ENCODE assay signal across 8 cellular contexts in genomic region chr4:137733174-137734141, GRCh38.
DNase-seq lines count a peak whose midpoint lies in the region; ATAC-seq and TF ChIP-seq lines count a peak whose summit lies in the region.
"Not testable (repeated sequence)": the region's sequence is repeated elsewhere in the genome, so short reads cannot be mapped to it uniquely, and the experiment has no call there.

No MANE protein-coding gene starts in this region.

- not testable (repeated sequence) for H3K79me1 ChIP-seq in mesenchymal stem cell (replicated peaks; ENCODE audit: low read length, poor library complexity, severe bottlenecking)

- not testable (repeated sequence) for H3K9me3 ChIP-seq in WERI-Rb-1 (ENCODE audit: severe bottlenecking); fibroblast of lung (ENCODE audit: control insufficient read depth, insufficient read depth, low read depth, low read length)
- peaks cover 22% of the 10 kb centered on the region for H3K9me3 ChIP-seq in mesenchymal stem cell (ENCODE audit: control insufficient read depth, low read length)

- H3K79me2 ChIP-seq in fibroblast of lung (ENCODE audit: control insufficient read depth, insufficient read depth, low read length) = not testable (repeated sequence)

- not testable (repeated sequence) for H4K20me1 ChIP-seq in fibroblast of lung (ENCODE audit: control insufficient read depth, extremely low read depth, insufficient read depth, low read length)

- not testable (repeated sequence) for H2AK5ac ChIP-seq in mesenchymal stem cell (ENCODE audit: low read length, severe bottlenecking)

- not testable (repeated sequence) for H4K8ac ChIP-seq in mesenchymal stem cell (ENCODE audit: low read length)

- not testable (repeated sequence) for H3K36me3 ChIP-seq in WERI-Rb-1; fibroblast of lung (ENCODE audit: control insufficient read depth, insufficient read depth, low read length); mesenchymal stem cell (ENCODE audit: control insufficient read depth in 1 of 2, insufficient read depth in 2 of 2, low read depth in 1 of 2, low read length in 2 of 2)

- H2BK15ac ChIP-seq in mesenchymal stem cell (ENCODE audit: low read depth, poor library complexity, severe bottlenecking) = peak overlapping the region; percentile 44

- TF ChIP-seq CTCF in AG09309 (IDR thresholded peaks at IDR 0.05; ENCODE audit: control insufficient read depth, insufficient read depth, low read depth, low read length, missing control alignments) = peak; percentile 24
- peak; percentile 56 for TF ChIP-seq CTCF in GM12874 (IDR thresholded peaks at IDR 0.05; ENCODE audit: insufficient read depth, low read depth, low read length)
- TF ChIP-seq CTCF in WERI-Rb-1 (IDR thresholded peaks at IDR 0.05; ENCODE audit: low read depth, low read length) = peak; percentile 80
- TF ChIP-seq CTCF in fibroblast of lung (conservative IDR thresholded peaks at IDR 0.05 in 1 of 2, IDR thresholded peaks at IDR 0.05 in 1 of 2; ENCODE audit: low read depth in 1 of 2, low read length in 2 of 2) = peak in 1 of 2 donors; percentile 6

- not testable (repeated sequence) for H3K27me3 ChIP-seq in WERI-Rb-1 (ENCODE audit: insufficient read depth, low read depth, severe bottlenecking); fibroblast of lung (ENCODE audit: control insufficient read depth, insufficient read depth, low read length); mesenchymal stem cell (ENCODE audit: control insufficient read depth in 1 of 2, insufficient read depth in 1 of 2, low read length in 2 of 2)

- not testable (repeated sequence) for H3K4me3 ChIP-seq in AG09309 (ENCODE audit: control insufficient read depth, low read depth, low read length); WERI-Rb-1 (ENCODE audit: low read depth, low read length); fibroblast of lung (replicated peaks in 1 of 4; ENCODE audit: control extremely low read depth in 1 of 4, insufficient read depth in 1 of 4, low read depth in 3 of 4, low read length in 4 of 4); mesenchymal stem cell (ENCODE audit: insufficient read depth in 1 of 2, low read depth in 1 of 2, low read length in 2 of 2)

- H2AFZ ChIP-seq in fibroblast of lung (ENCODE audit: low read length); mesenchymal stem cell (ENCODE audit: low read depth, low read length): not testable (repeated sequence)

- not testable (repeated sequence) for H3K23ac ChIP-seq in mesenchymal stem cell (ENCODE audit: low read length in 2 of 2)

- H3K9ac ChIP-seq in fibroblast of lung (ENCODE audit: insufficient read depth, low read length); mesenchymal stem cell (ENCODE audit: low read length): not testable (repeated sequence)

- H2BK5ac ChIP-seq in mesenchymal stem cell (ENCODE audit: low read depth, low read length, poor library complexity, severe bottlenecking) = not testable (repeated sequence)

- H3K4ac ChIP-seq in mesenchymal stem cell (ENCODE audit: low read depth in 1 of 2, low read length in 2 of 2) = not testable (repeated sequence)

- not testable (repeated sequence) for H2BK12ac ChIP-seq in mesenchymal stem cell (ENCODE audit: low read length in 2 of 2)

- H3K4me2 ChIP-seq in fibroblast of lung (ENCODE audit: extremely low read depth, insufficient read depth, low read length); mesenchymal stem cell (ENCODE audit: low read length, poor library complexity, severe bottlenecking): not testable (repeated sequence)

- DNase-seq in AG09309 (ENCODE audit: low read depth); mesenchymal stem cell: not testable (repeated sequence)
- DNase-seq in NCI-H82 (lab: John Stamatoyannopoulos, UW) (peak; percentile 50), WERI-Rb-1 (peak; percentile 70), fibroblast of lung (ENCODE audit: low read depth in 2 of 2) (peak; percentile 9 to 11)

- not testable (repeated sequence) for H3K14ac ChIP-seq in mesenchymal stem cell (ENCODE audit: low read length in 2 of 2)

- not testable (repeated sequence) for H3K18ac ChIP-seq in mesenchymal stem cell (ENCODE audit: low read depth in 1 of 2, low read length in 2 of 2)

- not testable (repeated sequence) for H4K91ac ChIP-seq in mesenchymal stem cell (ENCODE audit: low read length)

- H3K27ac ChIP-seq in WERI-Rb-1; fibroblast of lung (ENCODE audit: insufficient read depth, low read length); mesenchymal stem cell (ENCODE audit: low read length, poor library complexity, severe bottlenecking): not testable (repeated sequence)

- H3K4me1 ChIP-seq in fibroblast of lung (ENCODE audit: control insufficient read depth, extremely low read depth, insufficient read depth, low read length); mesenchymal stem cell (ENCODE audit: control insufficient read depth, insufficient read depth, low read depth, low read length): not testable (repeated sequence)

- WGBS in mesenchymal stem cell = 95% methylated on average over 43 of the region's 44 CpGs

- ATAC-seq in GM21717 (IDR thresholded peaks at IDR 0.05; ENCODE audit: unreplicated experiment) (peak; percentile 55), HG03565 (IDR thresholded peaks at IDR 0.05; ENCODE audit: unreplicated experiment) (peak; percentile 60)

- H2BK120ac ChIP-seq in mesenchymal stem cell (ENCODE audit: low read depth, low read length) = not testable (repeated sequence)
